8 cellular contexts compared by ENCODE assay signal in the genomic region with DNA sequence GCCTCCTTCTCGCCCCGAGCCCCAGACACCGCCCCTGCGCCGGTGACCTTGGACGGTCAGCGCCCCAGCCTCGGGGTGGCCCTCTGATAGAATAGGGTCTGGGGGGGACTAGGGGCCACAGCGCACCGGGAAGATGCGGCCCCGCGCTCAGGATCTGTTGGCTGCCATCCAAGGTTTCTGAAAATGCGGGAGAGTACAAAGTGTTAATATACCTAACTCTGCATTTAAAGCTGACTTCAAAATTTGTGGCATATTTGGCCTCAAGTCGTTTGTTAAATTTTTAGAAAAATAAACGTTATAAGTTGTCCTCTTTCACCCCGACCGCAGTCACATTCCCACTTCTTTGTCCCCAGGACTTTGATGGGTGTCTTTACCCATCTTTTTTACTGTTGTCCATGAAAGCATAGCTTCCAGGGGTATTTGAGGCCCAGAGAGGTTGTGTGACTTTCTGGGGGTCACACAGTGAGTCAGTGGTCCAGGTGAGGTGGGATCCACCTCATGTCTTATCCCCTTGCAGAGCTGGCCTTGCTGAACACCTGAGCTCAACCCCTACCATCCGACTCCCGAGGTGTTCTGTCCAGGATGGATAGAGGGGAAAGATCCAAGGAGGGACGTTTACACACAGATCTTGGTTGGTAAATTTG. TPM values are rescaled to one million over a fixed set of nuclear protein-coding genes. Genes with fewer than 3 reads are reported as not detected.
DNase-seq lines count a peak whose midpoint lies in the region; ATAC-seq and TF ChIP-seq lines count a peak whose summit lies in the region.

No MANE protein-coding gene starts in this region.

- no peaks in the 10 kb centered on the region for H3K9me3 Mint-ChIP-seq in MCF 10A (ENCODE audit: unreplicated experiment)

- H3K4me1 ChIP-seq in A673 (ENCODE audit: insufficient read depth, low read length, poor library complexity, severe bottlenecking) (no peaks in the 10 kb centered on the region), muscle layer of colon (ENCODE audit: insufficient read depth, low read length) (peaks cover 6% of the 10 kb centered on the region)

- no peak overlapping the region for H3K9ac ChIP-seq in muscle layer of colon (ENCODE audit: low read length)

- no peaks in the 10 kb centered on the region for H3K36me3 ChIP-seq in A673 (ENCODE audit: insufficient read depth, low read length, poor library complexity, severe bottlenecking)
- H3K36me3 ChIP-seq in muscle layer of colon (ENCODE audit: insufficient read depth, low read length): no peaks in the 10 kb centered on the region

- H3K27ac Mint-ChIP-seq in MCF 10A (ENCODE audit: low read depth, unreplicated experiment): no peak overlapping the region

- TSS peak; percentile 76 for BruUV-seq in A673 (replicated peaks; lab: Mats Ljungman, UMichigan)
- TSS peak; percentile 63 for BruUV-seq in MCF 10A (replicated peaks; lab: Mats Ljungman, UMichigan)

- intact Hi-C loops in A673 (cut with micrococcal nuclease; ENCODE audit: unreplicated experiment): no loop called here
- intact Hi-C loops in MCF 10A (cut with micrococcal nuclease): no loop called here

- H3K9me3 ChIP-seq in A673 (ENCODE audit: low read depth, low read length, poor library complexity, severe bottlenecking): no peaks in the 10 kb centered on the region
- no peaks in the 10 kb centered on the region for H3K9me3 ChIP-seq in muscle layer of colon (ENCODE audit: low read length)

- POLR2A ChIA-PET in A673 (lab: Charles Lee; ENCODE audit: low non-redundant PET): no interaction called here
- POLR2A ChIA-PET in MCF 10A (lab: Yijun Ruan, JAX): interaction anchor here (0.6 to 1.5 kb wide), 6 partner anchors 9 to 287 kb away, joined by 3 to 5 read pairs (median 3); no protein-coding TSS in a partner anchor

- H3K4me3 Mint-ChIP-seq in MCF 10A (ENCODE audit: unreplicated experiment): peak overlapping the region; percentile 80

- H3K4me1 Mint-ChIP-seq in MCF 10A (ENCODE audit: insufficient read depth, unreplicated experiment): peaks cover 7% of the 10 kb centered on the region

- no peaks in the 10 kb centered on the region for H3K27me3 Mint-ChIP-seq in MCF 10A (ENCODE audit: insufficient read depth, unreplicated experiment)

- no peaks in the 10 kb centered on the region for H3K27me3 ChIP-seq in A673 (replicated peaks; ENCODE audit: insufficient read depth, low read depth, low read length, poor library complexity)
- H3K27me3 ChIP-seq in HL-60 (ENCODE audit: insufficient read depth, poor library complexity, severe bottlenecking): no peaks in the 10 kb centered on the region
- no peaks in the 10 kb centered on the region for H3K27me3 ChIP-seq in muscle layer of colon (ENCODE audit: control insufficient read depth in 1 of 2, insufficient read depth in 2 of 2, low read length in 2 of 2)

- H3K27ac ChIP-seq in A673 (ENCODE audit: low read depth, low read length, poor library complexity, severe bottlenecking): no peak overlapping the region
- H3K27ac ChIP-seq in HL-60 (replicated peaks): peak overlapping the region; percentile 83
- peak overlapping the region; percentile 16 for H3K27ac ChIP-seq in muscle layer of colon (ENCODE audit: low read depth, low read length)

- no peak for TF ChIP-seq CTCF in A673 (conservative IDR thresholded peaks at IDR 0.05; ENCODE audit: low read depth, low read length)
- TF ChIP-seq CTCF in HL-60 (IDR thresholded peaks at IDR 0.05; ENCODE audit: insufficient read depth, low read length): no peak
- no peak for TF ChIP-seq CTCF in MCF 10A (IDR thresholded peaks at IDR 0.05; ENCODE audit: unreplicated experiment)

- H3K36me3 Mint-ChIP-seq in MCF 10A (ENCODE audit: insufficient read depth, unreplicated experiment): no peaks in the 10 kb centered on the region

- CTCF ChIA-PET in A673 (lab: Charles Lee) (no interaction called here), MCF 10A (lab: Yijun Ruan, JAX) (interaction anchor here (0.5 to 0.7 kb wide), 2 partner anchors 13 to 378 kb away, joined by 3 read pairs; no protein-coding TSS in a partner anchor)

- H3K4me3 ChIP-seq in A673 (ENCODE audit: low read depth, low read length, poor library complexity, severe bottlenecking): peak overlapping the region; percentile 63
- H3K4me3 ChIP-seq in HL-60 (replicated peaks; ENCODE audit: insufficient read depth, low read length): peak overlapping the region; percentile 54
- H3K4me3 ChIP-seq in muscle layer of colon (ENCODE audit: low read depth in 1 of 2, low read length in 2 of 2): peak overlapping the region; percentile 50 to 52

- DNase-seq in A673 (ENCODE audit: low spot score) (no peak), HL-60 (ENCODE audit: low read depth in 1 of 2, low spot score in 1 of 2) (no peak), MCF 10A (ENCODE audit: unreplicated experiment) (no peak), NCI-H748 (lab: John Stamatoyannopoulos, UW; ENCODE audit: unreplicated experiment) (no peak), SKM-1 treated with dmso at 0.1 percent for 144 hours (lab: John Stamatoyannopoulos, UW; ENCODE audit: unreplicated experiment) (no peak), NCI-H146 treated with DMSO at 0.1 percent for 48 hours (lab: John Stamatoyannopoulos, UW; ENCODE audit: unreplicated experiment) (no peak)

- no peak for ATAC-seq in HG03354 (IDR thresholded peaks at IDR 0.05; ENCODE audit: poor library complexity, severe bottlenecking, unreplicated experiment)

RNA-seq across cellular contexts. Expression of a gene that starts 0.8 kb away (rescaled TPM):
- total RNA-seq in A673 (2021): 2.6 and 4.8 TPM in 2 replicates
- total RNA-seq in MCF 10A (2022): 5.0 and 5.5 TPM in 2 replicates

RNA-seq across cellular contexts. Expression of a gene that starts 22.9 kb away (rescaled TPM):
- total RNA-seq in A673 (2021) (157 and 171 TPM in 2 replicates), MCF 10A (2022) (67.0 and 91.8 TPM in 2 replicates)
